Comparison of ENCODE assay signal across 18 cellular contexts in the genomic region with DNA sequence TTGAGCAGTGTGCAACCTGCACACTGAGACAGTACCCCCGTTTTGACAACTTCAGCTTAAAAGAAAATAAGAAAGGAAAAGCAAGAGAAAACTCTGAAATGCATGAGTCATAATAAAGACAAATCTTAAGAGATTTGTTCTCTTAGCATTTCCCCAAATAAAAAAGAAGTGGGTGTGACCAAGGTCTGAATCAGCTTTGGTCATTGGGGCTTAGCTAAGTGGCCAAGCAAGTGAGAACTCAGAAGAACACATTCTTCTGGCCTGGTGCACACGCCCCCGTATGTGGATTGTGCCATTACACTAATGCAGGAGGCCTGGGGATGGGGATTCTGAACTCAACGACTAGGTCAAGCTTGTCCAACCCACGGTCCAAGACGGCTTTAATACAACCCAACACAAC. TPM values are rescaled to one million over a fixed set of nuclear protein-coding genes. Genes with fewer than 3 reads are reported as not detected.
A peak's percentile ranks its signal among the peaks of the same experiment; 100 is the strongest.
DNase-seq lines count a peak whose midpoint lies in the region; ATAC-seq, FAIRE-seq and TF ChIP-seq lines count a peak whose summit lies in the region.
"Had no signal": no experiment of that assay in that cellular context is flagged by ENCODE, and none has a peak within 500 bp of the region (broad histone marks: within the 10 kb centered on the region; RNA-seq: fewer than 3 reads in every experiment).

No MANE protein-coding gene starts in this region.

- no peak overlapping the region for H3K4me2 ChIP-seq in astrocyte (ENCODE audit: low read length)
- peak overlapping the region; percentile 19 for H3K4me2 ChIP-seq in smooth muscle cell
- H3K4me2 ChIP-seq in HepG2 (ENCODE audit: low read depth, low read length): no peak overlapping the region

- no TSS peak for BruUV-seq in HepG2 (replicated peaks; lab: Mats Ljungman, UMichigan)

- TF ChIP-seq RAD21 in HepG2 (CRISPR knock-in tag; IDR thresholded peaks at IDR 0.05): no peak

- FAIRE-seq in astrocyte (lab: Jason Lieb, UNC): peak; percentile 60
- FAIRE-seq in HepG2 (lab: Jason Lieb, UNC): no peak
- FAIRE-seq: colon had no signal

- in situ Hi-C loops in HepG2 (cut with HindIII; ENCODE audit: extremely low pct_ligation_motif_present, low pct_unique_long_range_greater_than_20kb): no loop called here

- H4K20me1 ChIP-seq in astrocyte (ENCODE audit: insufficient read depth, low read length): no peaks in the 10 kb centered on the region
- H4K20me1 ChIP-seq in smooth muscle cell (ENCODE audit: low read depth): no peaks in the 10 kb centered on the region
- H4K20me1 ChIP-seq in HepG2 (ENCODE audit: insufficient read depth, low read length): no peaks in the 10 kb centered on the region

- WGBS in smooth muscle cell (ENCODE audit: low lambda C conversion rate): 69% methylated on average over 6 of the region's 6 CpGs
- 20% methylated on average over 6 of the region's 6 CpGs for WGBS in HepG2 (ENCODE audit: low lambda C conversion rate)

- no peaks in the 10 kb centered on the region for H3K4me1 Mint-ChIP-seq in astrocyte (ENCODE audit: low read depth, unreplicated experiment)
- no peaks in the 10 kb centered on the region for H3K4me1 Mint-ChIP-seq in activated T-cell treated with anti-CD3 and anti-CD28 coated beads, Interleukin-2, amount 50 U/mL, for 24 hours (ENCODE audit: low read depth)
- H3K4me1 Mint-ChIP-seq: stimulated activated naive CD8-positive, alpha-beta T cell treated with anti-CD3 and anti-CD28 coated beads, Interleukin-15, amount 100 ng/mL, for 72 hours had no signal

- H3K4me3 ChIP-seq in astrocyte (ENCODE audit: insufficient read depth, low read depth, low read length) (no peak overlapping the region), fibroblast of the aortic adventitia (ENCODE audit: low read depth, low read length) (no peak overlapping the region), smooth muscle cell (no peak overlapping the region), HepG2 (replicated peaks in 1 of 3; ENCODE audit: insufficient read depth in 1 of 3, low read depth in 2 of 3, low read length in 3 of 3) (no peak overlapping the region)
- H3K4me3 ChIP-seq: left lung, prostate gland, vagina had no signal

- H3K36me3 Mint-ChIP-seq in astrocyte (ENCODE audit: low read depth, unreplicated experiment): no peaks in the 10 kb centered on the region
- no peaks in the 10 kb centered on the region for H3K36me3 Mint-ChIP-seq in activated T-cell treated with anti-CD3 and anti-CD28 coated beads, Interleukin-2, amount 50 U/mL, for 24 hours (ENCODE audit: low read depth)

- H3K36me3 ChIP-seq in astrocyte (ENCODE audit: insufficient read depth, low read length): no peaks in the 10 kb centered on the region
- H3K36me3 ChIP-seq in smooth muscle cell (ENCODE audit: low read depth): no peaks in the 10 kb centered on the region
- no peaks in the 10 kb centered on the region for H3K36me3 ChIP-seq in HepG2 (replicated peaks in 1 of 2; ENCODE audit: control insufficient read depth in 1 of 2, insufficient read depth in 2 of 2, low read length in 2 of 2)
- H3K36me3 ChIP-seq: left lung, prostate gland, vagina had no signal

- CTCF ChIA-PET in HepG2 (lab: Yijun Ruan, JAX; ENCODE audit: low intra/inter-chr PET ratio, low total read pairs): no interaction called here

- H2AFZ ChIP-seq in astrocyte (ENCODE audit: low read depth, low read length) (no peak overlapping the region), smooth muscle cell (ENCODE audit: low read depth) (no peak overlapping the region), HepG2 (ENCODE audit: low read length) (no peak overlapping the region)

- no peaks in the 10 kb centered on the region for H3F3A ChIP-seq in smooth muscle cell (ENCODE audit: low read depth)

- peaks cover 2% of the 10 kb centered on the region for H3K27me3 Mint-ChIP-seq in astrocyte (ENCODE audit: low read depth, unreplicated experiment)
- no peaks in the 10 kb centered on the region for H3K27me3 Mint-ChIP-seq in activated T-cell treated with anti-CD3 and anti-CD28 coated beads, Interleukin-2, amount 50 U/mL, for 24 hours
- H3K27me3 Mint-ChIP-seq: stimulated activated naive CD8-positive, alpha-beta T cell treated with anti-CD3 and anti-CD28 coated beads, Interleukin-15, amount 100 ng/mL, for 72 hours had no signal

- H3K9me3 ChIP-seq in astrocyte (ENCODE audit: insufficient read depth, low read depth, low read length): no peaks in the 10 kb centered on the region
- no peaks in the 10 kb centered on the region for H3K9me3 ChIP-seq in smooth muscle cell (replicated peaks; ENCODE audit: low read depth)
- H3K9me3 ChIP-seq in HepG2 (ENCODE audit: low read length): no peaks in the 10 kb centered on the region
- H3K9me3 ChIP-seq: left lung, prostate gland, vagina had no signal

- H3K9me3 Mint-ChIP-seq in astrocyte (ENCODE audit: unreplicated experiment): no peaks in the 10 kb centered on the region
- no peaks in the 10 kb centered on the region for H3K9me3 Mint-ChIP-seq in activated T-cell treated with anti-CD3 and anti-CD28 coated beads, Interleukin-2, amount 50 U/mL, for 24 hours

- H3K9ac ChIP-seq in astrocyte (ENCODE audit: low read length) (no peak overlapping the region), smooth muscle cell (ENCODE audit: low read depth) (no peak overlapping the region), HepG2 (ENCODE audit: insufficient read depth, low read depth, low read length) (no peak overlapping the region)

- no peaks in the 10 kb centered on the region for H3K27me3 ChIP-seq in astrocyte (ENCODE audit: insufficient read depth, low read length)
- no peaks in the 10 kb centered on the region for H3K27me3 ChIP-seq in smooth muscle cell (ENCODE audit: low read depth)
- H3K27me3 ChIP-seq in HepG2 (ENCODE audit: control insufficient read depth in 1 of 2, insufficient read depth in 2 of 2, low read length in 2 of 2): no peaks in the 10 kb centered on the region
- H3K27me3 ChIP-seq: left lung, vagina had no signal

- no peak overlapping the region for H3K27ac ChIP-seq in astrocyte (ENCODE audit: low read depth, low read length)
- no peak overlapping the region for H3K27ac ChIP-seq in smooth muscle cell (ENCODE audit: low read depth)
- H3K27ac ChIP-seq in HepG2 (ENCODE audit: extremely low read length, insufficient read depth, low read length): no peak overlapping the region
- H3K27ac ChIP-seq: left lung, prostate gland, vagina had no signal

- H3K4me1 ChIP-seq in astrocyte (ENCODE audit: insufficient read depth, low read length) (peaks cover 5% of the 10 kb centered on the region), smooth muscle cell (ENCODE audit: low read depth) (peaks cover 4% of the 10 kb centered on the region), HepG2 (ENCODE audit: insufficient read depth, low read length) (no peaks in the 10 kb centered on the region)
- H3K4me1 ChIP-seq: left lung, prostate gland, vagina had no signal

- no peak for ATAC-seq in HG03039 (IDR thresholded peaks at IDR 0.05; ENCODE audit: unreplicated experiment)
- no peak for ATAC-seq in HepG2
- ATAC-seq: activated T-cell treated with anti-CD3 and anti-CD28 coated beads, Interleukin-2, amount 50 U/mL, for 4 hours; left lung; stimulated activated naive CD8-positive, alpha-beta T cell treated with anti-CD3 and anti-CD28 coated beads, Interleukin-15, amount 100 ng/mL, for 72 hours had no signal

- H3K79me2 ChIP-seq in astrocyte (ENCODE audit: insufficient read depth, low read length): no peaks in the 10 kb centered on the region
- no peaks in the 10 kb centered on the region for H3K79me2 ChIP-seq in smooth muscle cell (ENCODE audit: low read depth)
- no peaks in the 10 kb centered on the region for H3K79me2 ChIP-seq in HepG2 (ENCODE audit: insufficient read depth, low read length)

- H3K4me3 Mint-ChIP-seq in astrocyte (ENCODE audit: unreplicated experiment): no peak overlapping the region
- H3K4me3 Mint-ChIP-seq in activated T-cell treated with anti-CD3 and anti-CD28 coated beads, Interleukin-2, amount 50 U/mL, for 24 hours: no peak overlapping the region
- H3K4me3 Mint-ChIP-seq: activated T-cell treated with anti-CD3 and anti-CD28 coated beads, Interleukin-2, amount 50 U/mL, for 4 hours; stimulated activated naive CD8-positive, alpha-beta T cell treated with anti-CD3 and anti-CD28 coated beads, Interleukin-15, amount 100 ng/mL, for 72 hours had no signal

- POLR2A ChIA-PET in HepG2 (lab: Yijun Ruan, JAX): no interaction called here

- DNase-seq in EL: peak; percentile 65
- DNase-seq in astrocyte (ENCODE audit: low read depth): peak; percentile 76
- DNase-seq in fibroblast of the aortic adventitia (ENCODE audit: low read depth): peak; percentile 79
- DNase-seq in smooth muscle cell (lab: John Stamatoyannopoulos, UW; ENCODE audit: unreplicated experiment): no peak
- no peak for DNase-seq in activated T-cell treated with anti-CD3 and anti-CD28 coated beads, Interleukin-2, amount 50 U/mL, for 24 hours
- DNase-seq in anterior cingulate cortex (lab: John Stamatoyannopoulos, UW): no peak
- no peak for DNase-seq in HepG2 (ENCODE audit: low spot score)
- DNase-seq: activated CD4-positive, alpha-beta T cell treated with anti-CD3 and anti-CD28 coated beads, Interleukin-2, amount 50 U/mL, for 4 hours; activated T-cell treated with anti-CD3 and anti-CD28 coated beads, Interleukin-2, amount 50 U/mL, for 4 hours; C1 segment of cervical spinal cord; left lung; NCI-H187; NCI-H526; stimulated activated naive CD8-positive, alpha-beta T cell treated with anti-CD3 and anti-CD28 coated beads, Interleukin-15, amount 100 ng/mL, for 72 hours had no signal

- intact Hi-C loops in HepG2 (cut with micrococcal nuclease; ENCODE audit: unreplicated experiment): no loop called here

- no peak overlapping the region for H3K27ac Mint-ChIP-seq in astrocyte (ENCODE audit: unreplicated experiment)
- H3K27ac Mint-ChIP-seq in activated T-cell treated with anti-CD3 and anti-CD28 coated beads, Interleukin-2, amount 50 U/mL, for 24 hours: no peak overlapping the region
- H3K27ac Mint-ChIP-seq: stimulated activated naive CD8-positive, alpha-beta T cell treated with anti-CD3 and anti-CD28 coated beads, Interleukin-15, amount 100 ng/mL, for 72 hours had no signal

- TF ChIP-seq POLR2A in HepG2 (IDR thresholded peaks at IDR 0.05; ENCODE audit: insufficient read depth in 1 of 2, low read depth in 2 of 2, low read length in 2 of 2): no peak

- TF ChIP-seq CTCF in astrocyte (IDR thresholded peaks at IDR 0.05; ENCODE audit: insufficient read depth, low read depth, low read length): no peak
- no peak for TF ChIP-seq CTCF in fibroblast of the aortic adventitia (IDR thresholded peaks at IDR 0.05; ENCODE audit: insufficient read depth, low read length)
- TF ChIP-seq CTCF in smooth muscle cell (IDR thresholded peaks at IDR 0.05; ENCODE audit: borderline replicate concordance, insufficient read depth, poor library complexity, severe bottlenecking): no peak
- no peak for TF ChIP-seq CTCF in HepG2 (CRISPR knock-in tag; IDR thresholded peaks at IDR 0.05)

- TF ChIP-seq EP300 in HepG2 (IDR thresholded peaks at IDR 0.05; ENCODE audit: low read depth in 2 of 2, low read length in 2 of 2): no peak
- no peak for TF ChIP-seq EP300 in HepG2 (CRISPR knock-in tag; IDR thresholded peaks at IDR 0.05; ENCODE audit: borderline replicate concordance)

RNA-seq across cellular contexts. Expression of a gene that starts 56.9 kb away (rescaled TPM):
- total RNA-seq in astrocyte (19.8 and 25.2 TPM in 2 replicates), fibroblast of the aortic adventitia (ENCODE audit: low replicate concordance) (40.5 and 76.8 TPM in 2 replicates), smooth muscle cell (99.5 and 125 TPM in 2 replicates), HepG2 (2016; rRNA removed; fragmentation: Illumina TruSeq; extraction: Trizol) (not detected in 2 replicates)
- polyA plus RNA-seq in smooth muscle cell (118 and 128 TPM in 2 replicates), HepG2 (2011; rRNA removed) (not detected in 2 replicates)
- total RNA-seq in HepG2 (2016; cell fraction: cytosol; rRNA removed; fragmentation: Illumina TruSeq; extraction: Trizol; ENCODE audit: low read depth): not detected in 2 replicates
- not detected in 2 replicates for total RNA-seq in HepG2 (2016; cell fraction: insoluble cytoplasmic fraction; rRNA removed; fragmentation: Illumina TruSeq; extraction: Trizol)
- total RNA-seq in HepG2 (2016; cell fraction: membrane; rRNA removed; fragmentation: Illumina TruSeq; extraction: Trizol): not detected in 2 replicates
- total RNA-seq in HepG2 (2016; cell fraction: nucleus; rRNA removed; fragmentation: Illumina TruSeq; extraction: Trizol): not detected in 2 replicates
- polyA plus RNA-seq in HepG2 (2011; cell fraction: cytosol; rRNA removed): not detected in 2 replicates
- polyA plus RNA-seq in HepG2 (2011; cell fraction: nucleus; rRNA removed): not detected in 2 replicates
- not detected in 2 replicates for polyA plus RNA-seq in HepG2 (2012)
- polyA plus RNA-seq in HepG2 (2016; cell fraction: cytosol; fragmentation: Illumina TruSeq; extraction: Trizol; ENCODE audit: low read depth): not detected in 2 replicates
- not detected in 2 replicates for polyA plus RNA-seq in HepG2 (2016; cell fraction: insoluble cytoplasmic fraction; fragmentation: Illumina TruSeq; extraction: Trizol; ENCODE audit: low read depth)
- not detected in 2 replicates for polyA plus RNA-seq in HepG2 (2016; cell fraction: membrane; fragmentation: Illumina TruSeq; extraction: Trizol; ENCODE audit: low read depth)
- not detected in 2 replicates for polyA plus RNA-seq in HepG2 (2016; cell fraction: nucleus; fragmentation: Illumina TruSeq; extraction: Trizol; ENCODE audit: insufficient read depth, low read depth)
- not detected in 2 replicates for polyA minus RNA-seq in HepG2 (2011; rRNA and poly(A)+ RNA removed; ENCODE audit: low replicate concordance)
- not detected in 2 replicates for polyA minus RNA-seq in HepG2 (2011; cell fraction: cytosol; rRNA and poly(A)+ RNA removed)
- polyA minus RNA-seq in HepG2 (2011; cell fraction: nucleus; rRNA and poly(A)+ RNA removed): not detected in 2 replicates

Comparison
In these comparisons a context has a peak if more than half of its experiments do, and no peak if none do; other contexts are left out.
1. DNase-seq: peak in EL (single experiment), astrocyte (single experiment) and fibroblast of the aortic adventitia (single experiment); none in smooth muscle cell (single experiment), activated T-cell treated with anti-CD3 and anti-CD28 coated beads, Interleukin-2, amount 50 U/mL, for 24 hours (single experiment), anterior cingulate cortex (0 of 58) and HepG2 (single experiment).
2. RNA of a gene that starts 56.9 kb away (total RNA-seq): 99.5 to 125 TPM in smooth muscle cell, 40.5 to 76.8 TPM in fibroblast of the aortic adventitia and 19.8 to 25.2 TPM in astrocyte; not detected in HepG2; every median in the first group is over 10 times any median in the second.